ENCODE assay signal across 23 cellular contexts in the genomic region with DNA sequence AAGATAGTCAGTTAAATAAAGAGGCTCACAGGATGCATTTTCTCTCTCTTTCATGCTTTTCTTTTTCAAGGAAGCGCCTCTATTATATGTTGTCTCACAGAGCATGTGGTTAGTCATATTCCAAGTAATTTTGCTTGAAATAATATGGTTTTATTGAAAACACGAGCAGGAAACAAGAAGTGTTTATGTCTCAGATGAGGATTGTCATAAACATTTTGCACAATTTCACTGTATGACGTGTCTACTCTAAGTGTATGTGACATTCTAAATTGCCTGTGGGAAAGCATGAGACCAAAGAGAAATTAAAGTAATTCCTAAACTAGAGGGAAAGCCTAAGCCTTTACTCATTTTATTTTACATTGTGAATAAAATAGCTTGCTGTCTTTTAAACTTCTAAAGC.
DNase-seq lines count a peak whose midpoint lies in the region; TF ChIP-seq lines count a peak whose summit lies in the region.
"Had no signal": no experiment of that assay in that cellular context is flagged by ENCODE, and none has a peak within 500 bp of the region (broad histone marks: within the 10 kb centered on the region; RNA-seq: fewer than 3 reads in every experiment).

No MANE protein-coding gene starts in this region.

- H3K27ac Mint-ChIP-seq in osteocyte (ENCODE audit: unreplicated experiment): peak overlapping the region; percentile 39
- H3K27ac Mint-ChIP-seq: CD14-positive monocyte; CD4-positive, alpha-beta T cell; CD8-positive, alpha-beta memory T cell had no signal

- H3K4me3 ChIP-seq in OCI-LY3 (ENCODE audit: low read length) (no peak overlapping the region), adipocyte (ENCODE audit: low read length) (no peak overlapping the region), spleen (no peak overlapping the region)
- H3K4me3 ChIP-seq: A549; BLaER1 treated with 17β-estradiol and CSF1 and Interleukin-3, amounts not matched to agents 10 nM and 100 nM; GM23248 had no signal

- no peak overlapping the region for H3K9ac ChIP-seq in OCI-LY3 (ENCODE audit: low read length)
- no peak overlapping the region for H3K9ac ChIP-seq in adipocyte (ENCODE audit: low read length)
- H3K9ac ChIP-seq: BLaER1 treated with 17β-estradiol and CSF1 and Interleukin-3, amounts not matched to agents 10 nM and 100 nM; GM23248 had no signal

- DNase-seq in adipocyte (ENCODE audit: low read depth): peak; percentile 29
- DNase-seq in fibroblast of peridontal ligament (ENCODE audit: extremely low read depth): peak; percentile 68
- DNase-seq in osteocyte (ENCODE audit: extremely low spot score, unreplicated experiment): no peak
- DNase-seq in NCI-H1105 treated with DMSO at 0.1 percent for 48 hours (lab: John Stamatoyannopoulos, UW): no peak
- DNase-seq in spleen: no peak
- no peak for DNase-seq in GF-D8 (lab: John Stamatoyannopoulos, UW)
- DNase-seq: 8988T; ACHN; AML-193; BE2C; CD4-positive, alpha-beta T cell; CD8-positive, alpha-beta memory T cell; DMS 273 treated with DMSO at 0.1 percent for 48 hours; DMS79; EL; GDM1; GM23248; H7; HCEC 1CT had no signal

- H3K27me3 ChIP-seq in OCI-LY3 (ENCODE audit: low read depth, low read length): no peaks in the 10 kb centered on the region
- H3K27me3 ChIP-seq in adipocyte (replicated peaks; ENCODE audit: control insufficient read depth, insufficient read depth, low read length): no peaks in the 10 kb centered on the region
- no peaks in the 10 kb centered on the region for H3K27me3 ChIP-seq in spleen (replicated peaks in 1 of 7)
- H3K27me3 ChIP-seq: BE2C; BLaER1 treated with 17β-estradiol and CSF1 and Interleukin-3, amounts not matched to agents 10 nM and 100 nM had no signal

- TF ChIP-seq CTCF in OCI-LY3 (IDR thresholded peaks at IDR 0.05; ENCODE audit: low read depth, low read length) (no peak), osteocyte (IDR thresholded peaks at IDR 0.05) (no peak), spleen (IDR thresholded peaks at IDR 0.05 in 8 of 11, conservative IDR thresholded peaks at IDR 0.05 in 3 of 11) (no peak)

- peaks cover 5% of the 10 kb centered on the region for H3K9me3 Mint-ChIP-seq in osteocyte (ENCODE audit: unreplicated experiment)
- H3K9me3 Mint-ChIP-seq: CD4-positive, alpha-beta T cell had no signal

- H3K36me3 Mint-ChIP-seq in osteocyte (ENCODE audit: unreplicated experiment): no peaks in the 10 kb centered on the region
- H3K36me3 Mint-ChIP-seq: CD14-positive monocyte; CD8-positive, alpha-beta memory T cell had no signal

- WGBS in spleen, 5 donors: 67 to 76% (median 72%) methylated on average over 3 of the region's 3 CpGs

- intact Hi-C loops in spleen (cut with DNase I; ENCODE audit: low total_unique reads): no loop called here

- 0 out of 2 replicates have a peak overlapping the region, but pooled peaks have one; percentile 12 for H2AFZ ChIP-seq in OCI-LY3 (ENCODE audit: low read depth, low read length)
- H2AFZ ChIP-seq: GM23248 had no signal

- no peaks in the 10 kb centered on the region for H4K20me1 ChIP-seq in OCI-LY3 (ENCODE audit: insufficient read depth, low read length)
- H4K20me1 ChIP-seq: BLaER1 treated with 17β-estradiol and CSF1 and Interleukin-3, amounts not matched to agents 10 nM and 100 nM had no signal

- no peaks in the 10 kb centered on the region for H3K4me1 ChIP-seq in OCI-LY3 (ENCODE audit: low read length)
- H3K4me1 ChIP-seq in adipocyte (ENCODE audit: control insufficient read depth, insufficient read depth, low read length): no peaks in the 10 kb centered on the region
- H3K4me1 ChIP-seq in spleen: no peaks in the 10 kb centered on the region
- H3K4me1 ChIP-seq: A549; BE2C; BLaER1 treated with 17β-estradiol and CSF1 and Interleukin-3, amounts not matched to agents 10 nM and 100 nM had no signal

- H3K4me3 Mint-ChIP-seq in osteocyte (ENCODE audit: unreplicated experiment): no peak overlapping the region
- H3K4me3 Mint-ChIP-seq: CD14-positive monocyte; CD4-positive, alpha-beta T cell; CD8-positive, alpha-beta memory T cell had no signal

- no peak for TF ChIP-seq POLR2A in spleen (IDR thresholded peaks at IDR 0.05)

- H3K4me2 ChIP-seq in OCI-LY3 (ENCODE audit: low read length): no peak overlapping the region
- H3K4me2 ChIP-seq: A549; BLaER1 treated with 17β-estradiol and CSF1 and Interleukin-3, amounts not matched to agents 10 nM and 100 nM had no signal

- H3K9me3 ChIP-seq in OCI-LY3 (ENCODE audit: insufficient read depth, low read length) (no peaks in the 10 kb centered on the region), adipocyte (ENCODE audit: control insufficient read depth, low read length) (peaks cover 8% of the 10 kb centered on the region), spleen (peaks cover 0 to 15% (median 0%) of the 10 kb centered on the region in 8 donors)
- H3K9me3 ChIP-seq: A549; BE2C; BLaER1 treated with 17β-estradiol and CSF1 and Interleukin-3, amounts not matched to agents 10 nM and 100 nM had no signal

- H3K36me3 ChIP-seq in OCI-LY3 (replicated peaks; ENCODE audit: low read depth, low read length) (no peaks in the 10 kb centered on the region), adipocyte (ENCODE audit: control insufficient read depth, insufficient read depth, low read length, severe bottlenecking) (no peaks in the 10 kb centered on the region), spleen (no peaks in the 10 kb centered on the region)
- H3K36me3 ChIP-seq: BE2C; BLaER1 treated with 17β-estradiol and CSF1 and Interleukin-3, amounts not matched to agents 10 nM and 100 nM had no signal

- H3K79me2 ChIP-seq in OCI-LY3 (ENCODE audit: low read length): no peaks in the 10 kb centered on the region

- no peak overlapping the region for H3K27ac ChIP-seq in OCI-LY3 (ENCODE audit: low read length)
- no peak overlapping the region for H3K27ac ChIP-seq in spleen
- H3K27ac ChIP-seq: A549; BLaER1 treated with 17β-estradiol and CSF1 and Interleukin-3, amounts not matched to agents 10 nM and 100 nM; GM23248 had no signal

- H3K27me3 Mint-ChIP-seq in osteocyte (ENCODE audit: unreplicated experiment): peaks cover 2% of the 10 kb centered on the region
- H3K27me3 Mint-ChIP-seq: CD4-positive, alpha-beta T cell; CD8-positive, alpha-beta memory T cell had no signal

- H3K4me1 Mint-ChIP-seq in osteocyte (ENCODE audit: unreplicated experiment): peaks cover 8% of the 10 kb centered on the region
- H3K4me1 Mint-ChIP-seq: CD14-positive monocyte; CD8-positive, alpha-beta memory T cell had no signal

Comparison
In these comparisons a context has a peak if more than half of its experiments do, and no peak if none do; other contexts are left out.
1. DNase-seq: peak in adipocyte (single experiment) and fibroblast of peridontal ligament (single experiment); none in osteocyte (single experiment), NCI-H1105 treated with DMSO at 0.1 percent for 48 hours (single experiment), spleen (single experiment) and GF-D8 (single experiment).